In genomic region chr2:189799531-189799930, GRCh38 we compare ENCODE assay signal across 13 cellular contexts. TPM values are rescaled to one million over a fixed set of nuclear protein-coding genes. Genes with fewer than 3 reads are reported as not detected.
DNase-seq lines count a peak whose midpoint lies in the region; ATAC-seq and TF ChIP-seq lines count a peak whose summit lies in the region.
"Had no signal": no experiment of that assay in that cellular context is flagged by ENCODE, and none has a peak within 500 bp of the region (broad histone marks: within the 10 kb centered on the region; RNA-seq: fewer than 3 reads in every experiment).

No MANE protein-coding gene starts in this region.

- H2BK120ac ChIP-seq in mesenchymal stem cell (ENCODE audit: low read depth, low read length) = no peak overlapping the region

- intact Hi-C loops in mammary epithelial cell (cut with micrococcal nuclease) = loop anchor here (2.0 to 5.0 kb wide), 2 partner anchors 218 to 271 kb away; no protein-coding TSS in a partner anchor

- no peak overlapping the region for H4K91ac ChIP-seq in mesenchymal stem cell (ENCODE audit: low read length)

- no peak for TF ChIP-seq POLR2A in suprapubic skin (IDR thresholded peaks at IDR 0.05)

- no peak overlapping the region for H3K23ac ChIP-seq in mesenchymal stem cell (ENCODE audit: low read length in 2 of 2)

- WGBS in mammary epithelial cell (ENCODE audit: low coverage, missing lambda C conversion rate) = 30% methylated on average over 2 of the region's 2 CpGs
- WGBS in mesenchymal stem cell = 12% methylated on average over 2 of the region's 2 CpGs
- 64% methylated on average over 2 of the region's 2 CpGs for WGBS in suprapubic skin

- no peak overlapping the region for H3K27ac ChIP-seq in CD4-positive, CD25-positive, alpha-beta regulatory T cell (ENCODE audit: insufficient read depth, low read length, poor library complexity, severe bottlenecking)
- H3K27ac ChIP-seq in mammary epithelial cell (ENCODE audit: insufficient read depth, low read depth, low read length) (no peak overlapping the region), mesenchymal stem cell (ENCODE audit: low read length, poor library complexity, severe bottlenecking) (peak overlapping the region; percentile 42), right atrium auricular region (no peak overlapping the region), coronary artery (peak overlapping the region in 1 of 2 donors; percentile 1), suprapubic skin (no peak overlapping the region)
- H3K27ac ChIP-seq: BLaER1 treated with 17β-estradiol and CSF1 and Interleukin-3, amounts not matched to agents 10 nM and 100 nM; SK-N-MC; upper lobe of right lung had no signal

- no peak overlapping the region for H3K18ac ChIP-seq in mesenchymal stem cell (ENCODE audit: low read depth in 1 of 2, low read length in 2 of 2)

- H2AFZ ChIP-seq in mammary epithelial cell (ENCODE audit: low read depth, low read length) (no peak overlapping the region), mesenchymal stem cell (ENCODE audit: low read depth, low read length) (no peak overlapping the region)

- no peak overlapping the region for H3K14ac ChIP-seq in mesenchymal stem cell (ENCODE audit: low read length in 2 of 2)

- CTCF ChIA-PET in mammary epithelial cell (lab: Charles Lee; ENCODE audit: low non-redundant PET) = no interaction called here

- peaks cover 0 to 1% (median 0%) of the 10 kb centered on the region in 7 donors for H3K9me3 Mint-ChIP-seq in CD4-positive, CD25-positive, alpha-beta regulatory T cell
- H3K9me3 Mint-ChIP-seq: naive B cell had no signal

- no peaks in the 10 kb centered on the region for H3K9me3 ChIP-seq in CD4-positive, CD25-positive, alpha-beta regulatory T cell (ENCODE audit: control insufficient read depth in 2 of 2, low read length in 2 of 2)
- H3K9me3 ChIP-seq in MG63 (no peaks in the 10 kb centered on the region), mammary epithelial cell (replicated peaks; ENCODE audit: insufficient read depth, low read length) (no peaks in the 10 kb centered on the region), mesenchymal stem cell (ENCODE audit: control insufficient read depth, low read length) (no peaks in the 10 kb centered on the region), right atrium auricular region (no peaks in the 10 kb centered on the region), suprapubic skin (no peaks in the 10 kb centered on the region)
- H3K9me3 ChIP-seq: BLaER1 treated with 17β-estradiol and CSF1 and Interleukin-3, amounts not matched to agents 10 nM and 100 nM; upper lobe of right lung had no signal

- no peak overlapping the region for H3K4me3 Mint-ChIP-seq in CD4-positive, CD25-positive, alpha-beta regulatory T cell

- H3K9ac ChIP-seq in mammary epithelial cell (ENCODE audit: insufficient read depth, low read length) (no peak overlapping the region), mesenchymal stem cell (ENCODE audit: low read length) (peak overlapping the region; percentile 10)
- H3K9ac ChIP-seq: BLaER1 treated with 17β-estradiol and CSF1 and Interleukin-3, amounts not matched to agents 10 nM and 100 nM had no signal

- peak overlapping the region in 2 of 3 donors; percentile 11 to 47 for H3K27ac Mint-ChIP-seq in CD4-positive, CD25-positive, alpha-beta regulatory T cell

- H3K79me1 ChIP-seq in mesenchymal stem cell (replicated peaks; ENCODE audit: low read length, poor library complexity, severe bottlenecking) = peaks cover 13% of the 10 kb centered on the region

- no peak for TF ChIP-seq CTCF in mammary epithelial cell (conservative IDR thresholded peaks at IDR 0.05 in 1 of 2, IDR thresholded peaks at IDR 0.05 in 1 of 2; ENCODE audit: extremely low read depth in 1 of 2, insufficient read depth in 1 of 2, low read depth in 1 of 2, low read length in 2 of 2)
- no peak for TF ChIP-seq CTCF in right atrium auricular region (IDR thresholded peaks at IDR 0.05)
- TF ChIP-seq CTCF in coronary artery (IDR thresholded peaks at IDR 0.05) = no peak
- TF ChIP-seq CTCF in suprapubic skin (IDR thresholded peaks at IDR 0.05) = no peak

- no TSS peak for BruUV-seq in mammary epithelial cell (replicated peaks; lab: Mats Ljungman, UMichigan)

- peaks cover 27% of the 10 kb centered on the region for H3K36me3 ChIP-seq in CD4-positive, CD25-positive, alpha-beta regulatory T cell (ENCODE audit: control insufficient read depth, insufficient read depth, low read length)
- peaks cover 96% of the 10 kb centered on the region for H3K36me3 ChIP-seq in MG63
- peaks cover 11% of the 10 kb centered on the region for H3K36me3 ChIP-seq in mammary epithelial cell (ENCODE audit: insufficient read depth, low read length)
- peaks cover 3 to 58% of the 10 kb centered on the region in 2 experiments for H3K36me3 ChIP-seq in mesenchymal stem cell (ENCODE audit: control insufficient read depth in 1 of 2, insufficient read depth in 2 of 2, low read depth in 1 of 2, low read length in 2 of 2)
- no peaks in the 10 kb centered on the region for H3K36me3 ChIP-seq in right atrium auricular region
- H3K36me3 ChIP-seq in suprapubic skin = peaks cover 44% of the 10 kb centered on the region

- H4K20me1 ChIP-seq in mammary epithelial cell (ENCODE audit: insufficient read depth, low read length) = no peaks in the 10 kb centered on the region

- H3K4ac ChIP-seq in mesenchymal stem cell (ENCODE audit: low read depth in 1 of 2, low read length in 2 of 2) = no peak overlapping the region

- H3K79me2 ChIP-seq in mammary epithelial cell (ENCODE audit: insufficient read depth, low read length) = peaks cover 11% of the 10 kb centered on the region

- in situ Hi-C loops in mammary epithelial cell (cut with MboI; ENCODE audit: low sequenced_read_pairs in 2 of 2) = loop anchor here in 1 of 2 donors (25.0 kb wide), 1 partner anchor 263 kb away; the partner anchor contains the start of gene MSTN

- H3K4me2 ChIP-seq in mammary epithelial cell (ENCODE audit: insufficient read depth, low read depth, low read length) (no peak overlapping the region), mesenchymal stem cell (ENCODE audit: low read length, poor library complexity, severe bottlenecking) (no peak overlapping the region)
- H3K4me2 ChIP-seq: BLaER1 treated with 17β-estradiol and CSF1 and Interleukin-3, amounts not matched to agents 10 nM and 100 nM had no signal

- no peak overlapping the region for H3K4me3 ChIP-seq in CD4-positive, CD25-positive, alpha-beta regulatory T cell (ENCODE audit: low read depth, low read length)
- no peak overlapping the region for H3K4me3 ChIP-seq in MG63
- no peak overlapping the region for H3K4me3 ChIP-seq in mammary epithelial cell (replicated peaks in 1 of 3; ENCODE audit: insufficient read depth in 1 of 3, low read depth in 2 of 3, low read length in 3 of 3)
- no peak overlapping the region for H3K4me3 ChIP-seq in mesenchymal stem cell (ENCODE audit: insufficient read depth in 1 of 2, low read depth in 1 of 2, low read length in 2 of 2)
- no peak overlapping the region for H3K4me3 ChIP-seq in right atrium auricular region
- no peak overlapping the region for H3K4me3 ChIP-seq in coronary artery
- no peak overlapping the region for H3K4me3 ChIP-seq in suprapubic skin
- H3K4me3 ChIP-seq: BLaER1 treated with 17β-estradiol and CSF1 and Interleukin-3, amounts not matched to agents 10 nM and 100 nM; SK-N-MC; upper lobe of right lung had no signal

- ATAC-seq in CD4-positive, CD25-positive, alpha-beta regulatory T cell (ENCODE audit: low read depth in 2 of 2) = no peak
- ATAC-seq: upper lobe of right lung had no signal

- H3K27me3 ChIP-seq in CD4-positive, CD25-positive, alpha-beta regulatory T cell (ENCODE audit: control insufficient read depth, insufficient read depth, low read length) = no peaks in the 10 kb centered on the region
- H3K27me3 ChIP-seq in MG63 = no peaks in the 10 kb centered on the region
- H3K27me3 ChIP-seq in mammary epithelial cell (ENCODE audit: insufficient read depth, low read length) = no peaks in the 10 kb centered on the region
- H3K27me3 ChIP-seq in mesenchymal stem cell (ENCODE audit: control insufficient read depth in 1 of 2, insufficient read depth in 1 of 2, low read length in 2 of 2) = no peaks in the 10 kb centered on the region
- no peaks in the 10 kb centered on the region for H3K27me3 ChIP-seq in right atrium auricular region
- no peaks in the 10 kb centered on the region for H3K27me3 ChIP-seq in suprapubic skin
- H3K27me3 ChIP-seq: BLaER1 treated with 17β-estradiol and CSF1 and Interleukin-3, amounts not matched to agents 10 nM and 100 nM; upper lobe of right lung had no signal

- H2BK15ac ChIP-seq in mesenchymal stem cell (ENCODE audit: low read depth, poor library complexity, severe bottlenecking) = no peak overlapping the region

- H3K4me1 Mint-ChIP-seq in CD4-positive, CD25-positive, alpha-beta regulatory T cell = peaks cover 0 to 21% (median 11%) of the 10 kb centered on the region in 4 donors

- dilution Hi-C loops in mammary epithelial cell (cut with HindIII; ENCODE audit: low sequenced_read_pairs) = no loop called here

- H4K8ac ChIP-seq in mesenchymal stem cell (ENCODE audit: low read length) = no peak overlapping the region

- H3K36me3 Mint-ChIP-seq in CD4-positive, CD25-positive, alpha-beta regulatory T cell = peaks cover 34% of the 10 kb centered on the region

- no peak for DNase-seq in CD4-positive, CD25-positive, alpha-beta regulatory T cell
- peak; percentile 81 for DNase-seq in MG63
- DNase-seq in mammary epithelial cell = peak; percentile 59
- peak; percentile 77 for DNase-seq in mesenchymal stem cell
- DNase-seq in right atrium auricular region (ENCODE audit: low spot score) = no peak
- no peak for DNase-seq in SHP77 treated with DMSO at 0.1 percent for 48 hours (lab: John Stamatoyannopoulos, UW)
- no peak for DNase-seq in coronary artery (ENCODE audit: low spot score)
- DNase-seq in suprapubic skin (ENCODE audit: low spot score in 2 of 2) = no peak
- DNase-seq: effector CD4-positive, alpha-beta T cell; naive B cell; upper lobe of right lung had no signal

- H2BK5ac ChIP-seq in mesenchymal stem cell (ENCODE audit: low read depth, low read length, poor library complexity, severe bottlenecking) = no peak overlapping the region

- H2BK12ac ChIP-seq in mesenchymal stem cell (ENCODE audit: low read length in 2 of 2) = no peak overlapping the region

- no peak for TF ChIP-seq EP300 in suprapubic skin (IDR thresholded peaks at IDR 0.05)

- no peaks in the 10 kb centered on the region for H3K4me1 ChIP-seq in CD4-positive, CD25-positive, alpha-beta regulatory T cell (ENCODE audit: control insufficient read depth, insufficient read depth, low read length, poor library complexity, severe bottlenecking)
- H3K4me1 ChIP-seq in mammary epithelial cell (ENCODE audit: insufficient read depth, low read length) (peaks cover 14% of the 10 kb centered on the region), mesenchymal stem cell (ENCODE audit: control insufficient read depth, insufficient read depth, low read depth, low read length) (peaks cover 4% of the 10 kb centered on the region), right atrium auricular region (no peaks in the 10 kb centered on the region), suprapubic skin (peaks cover 4% of the 10 kb centered on the region)
- H3K4me1 ChIP-seq: upper lobe of right lung had no signal

- peak overlapping the region; percentile 68 for H2AK5ac ChIP-seq in mesenchymal stem cell (ENCODE audit: low read length, severe bottlenecking)

- no peaks in the 10 kb centered on the region for H3K27me3 Mint-ChIP-seq in CD4-positive, CD25-positive, alpha-beta regulatory T cell
- H3K27me3 Mint-ChIP-seq: naive B cell had no signal

RNA-seq across cellular contexts. Expression of gene PMS1, which starts 15.3 kb away (rescaled TPM):
- 24.3 TPM for total RNA-seq in CD4-positive, CD25-positive, alpha-beta regulatory T cell
- 10 to 100 TPM; 10.1 to 12.7 (median 10.9) TPM for polyA plus RNA-seq in CD4-positive, CD25-positive, alpha-beta regulatory T cell
- total RNA-seq in MG63 (2014; rRNA removed; shearing (Covaris generic); ENCODE audit: low replicate concordance) = 23.9 and 35.5 TPM in 2 replicates
- total RNA-seq in mammary epithelial cell (10 to 100 TPM; 21.2 to 26.3 TPM), right atrium auricular region (1 to 10 TPM; 7.9 to 9.0 TPM), suprapubic skin (10 to 100 TPM in 2 of 4 donors, 1 to 10 TPM in 2; 5.7 to 15.7 (median 11.0) TPM)
- polyA plus RNA-seq in mammary epithelial cell = 7.9 TPM
- 27.8 TPM for polyA minus RNA-seq in mammary epithelial cell
- polyA plus RNA-seq in mesenchymal stem cell (2013, experiment 1 of 2) = 8.8 TPM
- polyA plus RNA-seq in mesenchymal stem cell (2013, experiment 2 of 2) = 9.5 TPM

RNA-seq across cellular contexts. Expression of gene ORMDL1, which starts 15.4 kb away (rescaled TPM):
- 141 TPM for total RNA-seq in CD4-positive, CD25-positive, alpha-beta regulatory T cell
- polyA plus RNA-seq in CD4-positive, CD25-positive, alpha-beta regulatory T cell = 10 to 100 TPM; 81.4 to 97.2 (median 87.5) TPM
- total RNA-seq in MG63 (2014; rRNA removed; shearing (Covaris generic); ENCODE audit: low replicate concordance) = 63.5 and 98.7 TPM in 2 replicates
- total RNA-seq in mammary epithelial cell (10 to 100 TPM; 44.3 to 56.2 TPM), right atrium auricular region (10 to 100 TPM; 27.3 to 33.3 TPM), suprapubic skin (100 to 1,000 TPM in 1 of 4 donors, 10 to 100 TPM in 3; 39.2 to 190 (median 74.8) TPM)
- 31.5 TPM for polyA plus RNA-seq in mammary epithelial cell
- polyA minus RNA-seq in mammary epithelial cell = 7.1 TPM
- 73.6 TPM for polyA plus RNA-seq in mesenchymal stem cell (2013, experiment 1 of 2)
- polyA plus RNA-seq in mesenchymal stem cell (2013, experiment 2 of 2) = 79.0 TPM

RNA-seq across cellular contexts. Expression of gene OSGEPL1, which starts 36.9 kb away (rescaled TPM):
- 5.7 TPM for total RNA-seq in CD4-positive, CD25-positive, alpha-beta regulatory T cell
- 10 to 100 TPM; 11.5 to 15.6 (median 15.3) TPM for polyA plus RNA-seq in CD4-positive, CD25-positive, alpha-beta regulatory T cell
- total RNA-seq in MG63 (2014; rRNA removed; shearing (Covaris generic); ENCODE audit: low replicate concordance) = 8.9 and 12.0 TPM in 2 replicates
- total RNA-seq in mammary epithelial cell = 1 to 10 TPM; 4.6 to 8.8 TPM
- 5.0 TPM for polyA plus RNA-seq in mammary epithelial cell
- not detected for polyA minus RNA-seq in mammary epithelial cell
- polyA plus RNA-seq in mesenchymal stem cell (2013, experiment 1 of 2) = 5.6 TPM
- polyA plus RNA-seq in mesenchymal stem cell (2013, experiment 2 of 2) = 5.3 TPM
- 1 to 10 TPM; 5.3 to 8.1 TPM for total RNA-seq in right atrium auricular region
- total RNA-seq in suprapubic skin = 10 to 100 TPM in 1 of 4 donors, 1 to 10 TPM in 3; 3.1 to 14.3 (median 8.9) TPM

Comparison
In these comparisons a context has a peak if more than half of its experiments do, and no peak if none do; other contexts are left out.
1. DNase-seq: peak in MG63 (single experiment), mammary epithelial cell (single experiment) and mesenchymal stem cell (single experiment); none in CD4-positive, CD25-positive, alpha-beta regulatory T cell (0 of 3), right atrium auricular region (single experiment), SHP77 treated with DMSO at 0.1 percent for 48 hours (single experiment), coronary artery (single experiment) and suprapubic skin (0 of 2).